In the genomic region with DNA sequence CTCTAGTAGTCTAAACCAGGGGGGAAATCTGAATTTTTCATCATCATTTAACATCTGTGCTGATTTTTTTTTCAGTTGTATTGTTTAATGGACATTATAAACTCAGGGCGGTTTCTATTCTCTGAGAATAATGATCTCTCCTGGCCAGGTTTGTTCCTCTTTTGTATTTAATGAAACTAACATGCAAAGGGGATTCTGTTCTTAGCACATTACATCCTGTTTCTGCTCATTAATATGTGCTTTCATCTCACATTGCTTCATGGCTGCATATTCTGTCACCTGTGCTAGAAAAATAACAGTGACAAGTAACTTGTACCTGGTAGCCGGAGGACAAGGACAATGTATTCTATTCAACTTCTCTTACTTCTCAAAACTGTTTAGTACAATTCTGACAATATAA, we compare ENCODE assay signal across 15 cellular contexts. TPM values are rescaled to one million over a fixed set of nuclear protein-coding genes. Genes with fewer than 3 reads are reported as not detected.
A peak's percentile ranks its signal among the peaks of the same experiment; 100 is the strongest.
DNase-seq lines count a peak whose midpoint lies in the region; ATAC-seq and TF ChIP-seq lines count a peak whose summit lies in the region.
"Had no signal": no experiment of that assay in that cellular context is flagged by ENCODE, and none has a peak within 500 bp of the region (broad histone marks: within the 10 kb centered on the region; RNA-seq: fewer than 3 reads in every experiment).

No MANE protein-coding gene starts in this region.

- no peaks in the 10 kb centered on the region for H3K79me2 ChIP-seq in hepatocyte

- H2AFZ ChIP-seq in hepatocyte, result no peak overlapping the region

- no peaks in the 10 kb centered on the region for H3K9me3 ChIP-seq in hepatocyte (ENCODE audit: low read depth)
- H3K9me3 ChIP-seq: BLaER1 had no signal

- no peaks in the 10 kb centered on the region for H3K9me2 ChIP-seq in hepatocyte (replicated peaks; ENCODE audit: insufficient read depth)

- DNase-seq in hepatocyte (ENCODE audit: low spot score) (no peak), activated gamma-delta T cell (lab: John Stamatoyannopoulos, UW) (no peak), DMS53 treated with DMSO at 0.1 percent for 48 hours (lab: John Stamatoyannopoulos, UW; ENCODE audit: unreplicated experiment) (no peak), NCI-H2171 treated with DMSO at 0.1 percent for 48 hours (lab: John Stamatoyannopoulos, UW) (no peak)
- DNase-seq: activated CD8-positive, alpha-beta memory T cell treated with anti-CD3 and anti-CD28 coated beads, Interleukin-2, amount 50 U/mL, for 4 hours; amniotic stem cell; foreskin fibroblast; kidney; NCI-H187 had no signal

- peak overlapping the region; percentile 49 for H3K4me3 ChIP-seq in GM12875 (ENCODE audit: low read depth, low read length)
- H3K4me3 ChIP-seq in hepatocyte, result no peak overlapping the region
- H3K4me3 ChIP-seq: BLaER1 had no signal

- no peaks in the 10 kb centered on the region for H4K20me1 ChIP-seq in hepatocyte (ENCODE audit: insufficient read depth, poor library complexity, severe bottlenecking)
- H4K20me1 ChIP-seq: BLaER1 had no signal

- H3K27ac ChIP-seq in hepatocyte, result peak overlapping the region; percentile 69
- H3K27ac ChIP-seq: BLaER1 had no signal

- no peaks in the 10 kb centered on the region for H3K36me3 ChIP-seq in hepatocyte (replicated peaks; ENCODE audit: insufficient read depth, low read depth)
- H3K36me3 ChIP-seq: BLaER1 had no signal

- no peaks in the 10 kb centered on the region for H3K4me1 ChIP-seq in hepatocyte (ENCODE audit: insufficient read depth)

- no peak overlapping the region for H3K4me2 ChIP-seq in hepatocyte
- H3K4me2 ChIP-seq: BLaER1 had no signal

- TF ChIP-seq CTCF in GM12875 (IDR thresholded peaks at IDR 0.05; ENCODE audit: borderline replicate concordance, insufficient read depth, low read depth, low read length), result no peak
- no peak for TF ChIP-seq CTCF in hepatocyte (IDR thresholded peaks at IDR 0.05; ENCODE audit: poor library complexity)

- H3K27me3 ChIP-seq in hepatocyte, result no peaks in the 10 kb centered on the region
- H3K27me3 ChIP-seq: BLaER1 had no signal

- ATAC-seq in GM19452 (IDR thresholded peaks at IDR 0.05; ENCODE audit: unreplicated experiment) (peak; percentile 51), HG03354 (IDR thresholded peaks at IDR 0.05; ENCODE audit: poor library complexity, severe bottlenecking, unreplicated experiment) (peak; percentile 64), GM18498 (IDR thresholded peaks at IDR 0.05; ENCODE audit: unreplicated experiment) (no peak)

- WGBS in hepatocyte (ENCODE audit: low lambda C conversion rate, missing lambda C conversion rate), result 100% methylated on average over 2 of the region's 2 CpGs

RNA-seq across cellular contexts. Expression of a gene that starts 0.8 kb away (rescaled TPM):
- not detected in 2 replicates for total RNA-seq in hepatocyte
- 0.94 TPM in 1 of 2 replicates, not detected in the other for polyA plus RNA-seq in hepatocyte
- polyA plus RNA-seq: neural cell had no signal

RNA-seq across cellular contexts. Expression of a gene that starts 22.5 kb away (rescaled TPM):
- 5.9 and 11.7 TPM in 2 replicates for total RNA-seq in hepatocyte
- 1.2 and 1.7 TPM in 2 replicates for polyA plus RNA-seq in hepatocyte

RNA-seq across cellular contexts. Expression of a gene that starts 27.9 kb away (rescaled TPM):
- 19.1 and 25.7 TPM in 2 replicates for total RNA-seq in hepatocyte
- 18.6 and 36.7 TPM in 2 replicates for polyA plus RNA-seq in hepatocyte
- polyA plus RNA-seq: neural cell had no signal

RNA-seq across cellular contexts. Expression of a gene that starts 37.5 kb away (rescaled TPM):
- total RNA-seq in hepatocyte, result 13.7 and 15.2 TPM in 2 replicates
- 11.0 and 14.1 TPM in 2 replicates for polyA plus RNA-seq in hepatocyte
- polyA plus RNA-seq: neural cell had no signal

RNA-seq across cellular contexts. Expression of a gene that starts 38.0 kb away (rescaled TPM):
- total RNA-seq in hepatocyte, result 1.3 TPM in 1 of 2 replicates, not detected in the other
- 3.1 and 3.3 TPM in 2 replicates for polyA plus RNA-seq in hepatocyte
- polyA plus RNA-seq: neural cell had no signal
